In genomic region chr14:103349982-103350381, GRCh38 we compare ENCODE assay signal across 36 cellular contexts.
"Had no signal": no experiment of that assay in that cellular context is flagged by ENCODE, and none has a peak within 500 bp of the region (broad histone marks: within the 10 kb centered on the region; RNA-seq: fewer than 3 reads in every experiment).

No MANE protein-coding gene starts in this region.

- H3K4me3 ChIP-seq: MG63, Peyer's patch had no signal

- DNase-seq: activated CD4-positive, alpha-beta memory T cell treated with anti-CD3 and anti-CD28 coated beads, Interleukin-2, amount 10 ng/mL, durations not matched to agents 7 days and 5 days; activated CD4-positive, alpha-beta T cell treated with anti-CD3 and anti-CD28 coated beads for 1 hour; activated CD4-positive, alpha-beta T cell treated with anti-CD3 and anti-CD28 coated beads for 48 hours; activated CD4-positive, CD25-positive, alpha-beta regulatory T cell; activated CD8-positive, alpha-beta memory T cell treated with anti-CD3 and anti-CD28 coated beads for 24 hours; activated CD8-positive, alpha-beta memory T cell treated with anti-CD3 and anti-CD28 coated beads, Interleukin-2, amount 10 ng/mL, durations not matched to agents 7 days and 5 days; activated CD8-positive, alpha-beta memory T cell treated with anti-CD3 and anti-CD28 coated beads, Interleukin-2, amount 50 U/mL, for 48 hours; activated effector memory CD4-positive, alpha-beta T cell treated with anti-CD3 and anti-CD28 coated beads, Interleukin-2, amount 50 U/mL, for 16 hours; activated naive CD4-positive, alpha-beta T cell; activated naive CD4-positive, alpha-beta T cell treated with anti-CD3 and anti-CD28 coated beads, Interleukin-2, amount 50 U/mL, for 16 hours; activated naive CD8-positive, alpha-beta T cell treated with anti-CD3 and anti-CD28 coated beads for 36 hours; activated T-cell treated with anti-CD3 and anti-CD28 coated beads, Interleukin-2, amount 50 U/mL, for 48 hours; amniotic stem cell; aorta; brain microvascular endothelial cell; central memory CD4-positive, alpha-beta T cell; Kasumi-1; MG63; NCI-H1048; NCI-H1105 treated with DMSO at 0.1 percent for 48 hours; NCI-H1436 treated with DMSO at 0.1 percent for 48 hours; NCI-H1694 treated with DMSO at 0.1 percent for 48 hours; NCI-H2029; NCI-H345; NCI-H524 treated with DMSO at 0.1 percent for 48 hours; PC-3; SIG-M5; T-cell; T-helper 17 cell; T-helper 9 cell; WERI-Rb-1 had no signal

- H3K4me1 ChIP-seq: Peyer's patch had no signal

- H3K9me3 ChIP-seq: MG63, Peyer's patch had no signal

- H3K27ac ChIP-seq: brain microvascular endothelial cell, Peyer's patch, RWPE1, WERI-Rb-1 had no signal

- H3K27ac Mint-ChIP-seq: activated CD4-positive, alpha-beta memory T cell treated with anti-CD3 and anti-CD28 coated beads, Interleukin-2, amount 10 ng/mL, durations not matched to agents 7 days and 5 days; activated CD8-positive, alpha-beta memory T cell treated with anti-CD3 and anti-CD28 coated beads, Interleukin-2, amount 10 ng/mL, durations not matched to agents 7 days and 5 days; activated naive CD8-positive, alpha-beta T cell treated with anti-CD3 and anti-CD28 coated beads for 36 hours; activated T-helper 17 cell treated with anti-CD3 and anti-CD28 coated beads, Interleukin-2, amount 50 U/mL, for 72 hours; T-cell; T-helper 17 cell had no signal

- H3K4me1 Mint-ChIP-seq: activated CD8-positive, alpha-beta memory T cell treated with anti-CD3 and anti-CD28 coated beads, Interleukin-2, amount 10 ng/mL, durations not matched to agents 7 days and 5 days; activated naive CD8-positive, alpha-beta T cell treated with anti-CD3 and anti-CD28 coated beads for 36 hours; activated T-helper 17 cell treated with anti-CD3 and anti-CD28 coated beads, Interleukin-2, amount 50 U/mL, for 72 hours had no signal

- H3K36me3 ChIP-seq: brain microvascular endothelial cell, MG63 had no signal

- H3K9me3 Mint-ChIP-seq: activated CD4-positive, alpha-beta memory T cell treated with anti-CD3 and anti-CD28 coated beads, Interleukin-2, amount 10 ng/mL, durations not matched to agents 7 days and 5 days; activated naive CD8-positive, alpha-beta T cell treated with anti-CD3 and anti-CD28 coated beads for 36 hours; activated T-helper 17 cell treated with anti-CD3 and anti-CD28 coated beads, Interleukin-2, amount 50 U/mL, for 72 hours; T-cell had no signal

- H3K36me3 Mint-ChIP-seq: activated naive CD8-positive, alpha-beta T cell treated with anti-CD3 and anti-CD28 coated beads for 36 hours had no signal

- ATAC-seq: activated CD8-positive, alpha-beta memory T cell treated with anti-CD3 and anti-CD28 coated beads, Interleukin-2, amount 10 ng/mL, durations not matched to agents 7 days and 5 days; activated T-helper 17 cell treated with anti-CD3 and anti-CD28 coated beads, Interleukin-2, amount 50 U/mL, for 72 hours; PC-3; Right ventricle myocardium inferior; SK-N-SH treated with all-trans-retinoic acid at 6 μM for 48 hours; T-helper 17 cell had no signal

- H3K4me3 Mint-ChIP-seq: activated CD4-positive, alpha-beta memory T cell treated with anti-CD3 and anti-CD28 coated beads, Interleukin-2, amount 10 ng/mL, durations not matched to agents 7 days and 5 days; activated CD8-positive, alpha-beta memory T cell treated with anti-CD3 and anti-CD28 coated beads, Interleukin-2, amount 10 ng/mL, durations not matched to agents 7 days and 5 days; activated naive CD8-positive, alpha-beta T cell treated with anti-CD3 and anti-CD28 coated beads for 36 hours; activated T-helper 17 cell treated with anti-CD3 and anti-CD28 coated beads, Interleukin-2, amount 50 U/mL, for 72 hours; T-cell; T-helper 17 cell had no signal

- H3K27me3 ChIP-seq: brain microvascular endothelial cell, MG63, Peyer's patch had no signal
